15 cellular contexts compared by ENCODE assay signal in genomic region chr11:69425895-69426544, GRCh38. TPM values are rescaled to one million over a fixed set of nuclear protein-coding genes. Genes with fewer than 3 reads are reported as not detected.
DNase-seq lines count a peak whose midpoint lies in the region; ATAC-seq and TF ChIP-seq lines count a peak whose summit lies in the region.
"Had no signal": no experiment of that assay in that cellular context is flagged by ENCODE, and none has a peak within 500 bp of the region (broad histone marks: within the 10 kb centered on the region; RNA-seq: fewer than 3 reads in every experiment).

No MANE protein-coding gene starts in this region.

- peaks cover 15% of the 10 kb centered on the region for H3K4me1 Mint-ChIP-seq in CD8-positive, alpha-beta T cell (ENCODE audit: low read depth)
- H3K4me1 Mint-ChIP-seq in activated naive CD8-positive, alpha-beta T cell treated with anti-CD3 and anti-CD28 coated beads for 36 hours, result peaks cover 13% of the 10 kb centered on the region
- peaks cover 2 to 5% of the 10 kb centered on the region in 2 donors for H3K4me1 Mint-ChIP-seq in stimulated activated naive B cell treated with anti-CD40 and anti-IgM and Interleukin-4, amounts not matched to agents 10 μg/mL and 1 μg/mL and 100 μg/mL, for 72 hours
- H3K4me1 Mint-ChIP-seq: T-helper 17 cell had no signal

- no peak overlapping the region for H3K4me3 ChIP-seq in CD8-positive, alpha-beta T cell (ENCODE audit: low read depth, low read length)
- no peak overlapping the region for H3K4me3 ChIP-seq in Jurkat, Clone E6-1 (ENCODE audit: low read length)
- H3K4me3 ChIP-seq: cardiac muscle cell, tibial artery had no signal

- H3K9me3 Mint-ChIP-seq in CD8-positive, alpha-beta T cell, result peaks cover 5% of the 10 kb centered on the region
- H3K9me3 Mint-ChIP-seq in activated naive CD8-positive, alpha-beta T cell treated with anti-CD3 and anti-CD28 coated beads for 36 hours, result peaks cover 9% of the 10 kb centered on the region
- H3K9me3 Mint-ChIP-seq in stimulated activated naive B cell treated with anti-CD40 and anti-IgM and Interleukin-4, amounts not matched to agents 10 μg/mL and 1 μg/mL and 100 μg/mL, for 72 hours, result peaks cover 9 to 11% of the 10 kb centered on the region in 2 donors

- no peaks in the 10 kb centered on the region for H3K36me3 ChIP-seq in CD8-positive, alpha-beta T cell (ENCODE audit: insufficient read depth, low read length)
- H3K36me3 ChIP-seq: cardiac muscle cell, tibial artery had no signal

- in situ Hi-C loops in G401 (cut with HindIII; ENCODE audit: low sequenced_read_pairs), result no loop called here

- CTCF ChIA-PET in CD8-positive, alpha-beta T cell (lab: Charles Lee), result no interaction called here

- peak overlapping the region; percentile 15 for H3K4me3 Mint-ChIP-seq in CD8-positive, alpha-beta T cell
- no peak overlapping the region for H3K4me3 Mint-ChIP-seq in activated naive CD8-positive, alpha-beta T cell treated with anti-CD3 and anti-CD28 coated beads for 36 hours
- H3K4me3 Mint-ChIP-seq in stimulated activated naive B cell treated with anti-CD40 and anti-IgM and Interleukin-4, amounts not matched to agents 10 μg/mL and 1 μg/mL and 100 μg/mL, for 72 hours, result no peak overlapping the region
- H3K4me3 Mint-ChIP-seq: T-helper 17 cell had no signal

- H3K36me3 Mint-ChIP-seq in CD8-positive, alpha-beta T cell, result no peaks in the 10 kb centered on the region
- peaks cover 3% of the 10 kb centered on the region for H3K36me3 Mint-ChIP-seq in activated naive CD8-positive, alpha-beta T cell treated with anti-CD3 and anti-CD28 coated beads for 36 hours
- no peaks in the 10 kb centered on the region for H3K36me3 Mint-ChIP-seq in stimulated activated naive B cell treated with anti-CD40 and anti-IgM and Interleukin-4, amounts not matched to agents 10 μg/mL and 1 μg/mL and 100 μg/mL, for 72 hours

- H3K27ac ChIP-seq in CD8-positive, alpha-beta T cell (ENCODE audit: low read depth, low read length), result no peak overlapping the region
- H3K27ac ChIP-seq: cardiac muscle cell, parathyroid adenoma, tibial artery had no signal

- intact Hi-C loops in CD8-positive, alpha-beta T cell (cut with DNase I, micrococcal nuclease), result no loop called here

- H3K9me3 ChIP-seq in CD8-positive, alpha-beta T cell (ENCODE audit: low read length), result peaks cover 5% of the 10 kb centered on the region

- H3K27me3 ChIP-seq in CD8-positive, alpha-beta T cell (ENCODE audit: insufficient read depth, low read length), result no peaks in the 10 kb centered on the region
- H3K27me3 ChIP-seq: cardiac muscle cell, tibial artery had no signal

- no peak for DNase-seq in CD8-positive, alpha-beta T cell
- peak; percentile 86 for DNase-seq in Jurkat, Clone E6-1 (ENCODE audit: low read depth, low spot score)
- peak; percentile 44 for DNase-seq in activated naive CD8-positive, alpha-beta T cell treated with anti-CD3 and anti-CD28 coated beads for 36 hours
- peak; percentile 61 for DNase-seq in stimulated activated CD4-positive, alpha-beta T cell treated with anti-CD3 and anti-CD28 coated beads, Interleukin-15, amount 100 ng/mL, for 24 hours
- DNase-seq in GM03348 (ENCODE audit: low spot score) (no peak), G401 (ENCODE audit: low spot score) (no peak)
- no peak for DNase-seq in stimulated activated naive B cell treated with anti-CD40 and anti-IgM and Interleukin-4, amounts not matched to agents 10 μg/mL and 1 μg/mL and 100 μg/mL, for 72 hours
- DNase-seq: NCI-H1048, NCI-H2171, T-helper 17 cell, tibial artery had no signal

- POLR2A ChIA-PET in CD8-positive, alpha-beta T cell (lab: Charles Lee), result no interaction called here

- no peak overlapping the region for H3K27ac Mint-ChIP-seq in CD8-positive, alpha-beta T cell
- no peak overlapping the region for H3K27ac Mint-ChIP-seq in activated naive CD8-positive, alpha-beta T cell treated with anti-CD3 and anti-CD28 coated beads for 36 hours
- no peak overlapping the region for H3K27ac Mint-ChIP-seq in stimulated activated naive B cell treated with anti-CD40 and anti-IgM and Interleukin-4, amounts not matched to agents 10 μg/mL and 1 μg/mL and 100 μg/mL, for 72 hours
- H3K27ac Mint-ChIP-seq: T-helper 17 cell had no signal

- ATAC-seq in CD8-positive, alpha-beta T cell, result no peak
- ATAC-seq in stimulated activated naive B cell treated with anti-CD40 and anti-IgM and Interleukin-4, amounts not matched to agents 10 μg/mL and 1 μg/mL and 100 μg/mL, for 72 hours (replicated peaks), result no peak
- ATAC-seq: T-helper 17 cell had no signal

- TF ChIP-seq CTCF in CD8-positive, alpha-beta T cell (IDR thresholded peaks at IDR 0.05), result no peak

- H3K27me3 Mint-ChIP-seq in CD8-positive, alpha-beta T cell (ENCODE audit: low read depth), result peaks cover 20% of the 10 kb centered on the region
- peaks cover 33% of the 10 kb centered on the region for H3K27me3 Mint-ChIP-seq in activated naive CD8-positive, alpha-beta T cell treated with anti-CD3 and anti-CD28 coated beads for 36 hours
- H3K27me3 Mint-ChIP-seq in stimulated activated naive B cell treated with anti-CD40 and anti-IgM and Interleukin-4, amounts not matched to agents 10 μg/mL and 1 μg/mL and 100 μg/mL, for 72 hours, result peaks cover 0 to 4% of the 10 kb centered on the region in 2 donors

- peaks cover 18% of the 10 kb centered on the region for H3K4me1 ChIP-seq in CD8-positive, alpha-beta T cell (ENCODE audit: insufficient read depth, low read length)
- H3K4me1 ChIP-seq: parathyroid adenoma had no signal

RNA-seq across cellular contexts. Expression of gene LINC01488, which starts 55.4 kb away (rescaled TPM):
- total RNA-seq in CD8-positive, alpha-beta T cell, result not detected
- not detected for polyA plus RNA-seq in Jurkat, Clone E6-1 (2012; ENCODE audit: insufficient read depth, insufficient read length)
- total RNA-seq in activated naive CD8-positive, alpha-beta T cell treated with anti-CD3 and anti-CD28 coated beads for 36 hours, result not detected
- total RNA-seq in G401 (2014; rRNA removed; shearing (Covaris generic)), result not detected in 2 replicates
- total RNA-seq: skeletal muscle tissue, T-helper 17 cell had no signal
- polyA plus RNA-seq: BJ had no signal

Comparison
In these comparisons a context has a peak if more than half of its experiments do, and no peak if none do; other contexts are left out.
1. DNase-seq: peak in Jurkat, Clone E6-1 (single experiment), activated naive CD8-positive, alpha-beta T cell treated with anti-CD3 and anti-CD28 coated beads for 36 hours (single experiment) and stimulated activated CD4-positive, alpha-beta T cell treated with anti-CD3 and anti-CD28 coated beads, Interleukin-15, amount 100 ng/mL, for 24 hours (single experiment); none in CD8-positive, alpha-beta T cell (0 of 7), GM03348 (single experiment), stimulated activated naive B cell treated with anti-CD40 and anti-IgM and Interleukin-4, amounts not matched to agents 10 μg/mL and 1 μg/mL and 100 μg/mL, for 72 hours (single experiment) and G401 (single experiment).